17 cellular contexts compared by ENCODE assay signal in the genomic region with DNA sequence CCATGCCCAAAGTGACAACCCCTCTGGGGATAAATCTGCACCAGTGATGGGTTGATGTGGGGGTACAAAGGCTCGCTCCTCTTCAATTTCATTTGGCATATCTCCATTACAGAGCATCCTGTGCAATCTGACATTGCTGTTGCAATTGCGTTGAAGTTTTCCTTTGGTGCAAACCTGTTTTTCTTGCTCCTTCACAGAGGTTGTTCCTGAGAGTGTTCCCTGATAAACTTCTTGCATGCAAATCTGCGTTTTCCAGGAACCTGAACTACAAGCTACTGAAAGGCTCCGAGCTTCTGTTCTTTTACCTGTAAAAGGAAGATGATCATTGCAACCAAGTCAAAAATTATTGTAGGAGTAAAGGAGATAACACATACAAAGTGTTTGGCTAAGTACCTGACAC. TPM values are rescaled to one million over a fixed set of nuclear protein-coding genes. Genes with fewer than 3 reads are reported as not detected.
DNase-seq lines count a peak whose midpoint lies in the region; ATAC-seq and TF ChIP-seq lines count a peak whose summit lies in the region.
"Had no signal": no experiment of that assay in that cellular context is flagged by ENCODE, and none has a peak within 500 bp of the region (broad histone marks: within the 10 kb centered on the region; RNA-seq: fewer than 3 reads in every experiment).

No MANE protein-coding gene starts in this region.

- intact Hi-C loops in Right ventricle myocardium superior (cut with DNase I), result no loop called here

- ATAC-seq in Right ventricle myocardium superior (ENCODE audit: poor library complexity), result no peak
- ATAC-seq: A549, HCT116 had no signal

- H3K27ac Mint-ChIP-seq in type B pancreatic cell, result peak overlapping the region; percentile 51
- H3K27ac Mint-ChIP-seq: CD4-positive, alpha-beta T cell; HFFc6 had no signal

- peaks cover 4% of the 10 kb centered on the region for H3K27me3 Mint-ChIP-seq in type B pancreatic cell

- DNase-seq in SIG-M5 treated with dmso at 0.1 percent for 504 hours (lab: John Stamatoyannopoulos, UW; ENCODE audit: unreplicated experiment) (peak; percentile 14), SIG-M5 (lab: John Stamatoyannopoulos, UW) (no peak), ecto neural progenitor cell (ENCODE audit: low spot score) (peak; percentile 20), left kidney (ENCODE audit: low read depth, low spot score) (peak; percentile 30), type B pancreatic cell (ENCODE audit: extremely low spot score, unreplicated experiment) (no peak), activated T-cell treated with anti-CD3 and anti-CD28 coated beads for 4 hours (no peak), Right ventricle myocardium superior (no peak), RPMI8226 (no peak)
- DNase-seq: AML-193; CD4-positive, alpha-beta T cell; GF-D8; GOT3; H7; HFFc6 had no signal

- H3K4me1 Mint-ChIP-seq in type B pancreatic cell (ENCODE audit: unreplicated experiment), result peaks cover 7% of the 10 kb centered on the region

- peak overlapping the region; percentile 48 for H3K4me3 Mint-ChIP-seq in type B pancreatic cell
- H3K4me3 Mint-ChIP-seq: CD4-positive, alpha-beta T cell; HFFc6 had no signal

- no peak for TF ChIP-seq CTCF in type B pancreatic cell (conservative IDR thresholded peaks at IDR 0.05)

- no peaks in the 10 kb centered on the region for H3K9me3 Mint-ChIP-seq in type B pancreatic cell

- H3K36me3 Mint-ChIP-seq in type B pancreatic cell, result no peaks in the 10 kb centered on the region

RNA-seq across cellular contexts. Expression of gene SERPINA11, which starts 26.1 kb away (rescaled TPM):
- total RNA-seq in type B pancreatic cell (ENCODE audit: low replicate concordance) (0.31 TPM in 1 of 2 replicates, not detected in the other), Right ventricle myocardium superior (not detected)
- total RNA-seq: CD4-positive, alpha-beta T cell; HFFc6 had no signal

RNA-seq across cellular contexts. Expression of gene SERPINA1, which starts 38.1 kb away (rescaled TPM):
- 313 and 712 TPM in 2 replicates for total RNA-seq in type B pancreatic cell (ENCODE audit: low replicate concordance)
- total RNA-seq in Right ventricle myocardium superior, result 5.0 TPM
- total RNA-seq: H7 had no signal

RNA-seq across cellular contexts. Expression of gene SERPINA9, which starts 49.5 kb away (rescaled TPM):
- total RNA-seq in type B pancreatic cell (ENCODE audit: low replicate concordance) (not detected in 2 replicates), Right ventricle myocardium superior (not detected)
- total RNA-seq: Caco-2; CD4-positive, alpha-beta T cell; H7; HFFc6 had no signal

Comparison
In these comparisons a context has a peak if more than half of its experiments do, and no peak if none do; other contexts are left out.
1. DNase-seq: peak in SIG-M5 treated with dmso at 0.1 percent for 504 hours (single experiment), ecto neural progenitor cell (single experiment) and left kidney (single experiment); none in SIG-M5 (single experiment), type B pancreatic cell (single experiment), activated T-cell treated with anti-CD3 and anti-CD28 coated beads for 4 hours (single experiment), Right ventricle myocardium superior (single experiment) and RPMI8226 (single experiment).
2. RNA of gene SERPINA1, which starts 38.1 kb away (total RNA-seq): 313 to 712 TPM in type B pancreatic cell; 5.0 TPM in Right ventricle myocardium superior (single experiment); every median in the first group is over 10 times any median in the second.